In the genomic region with DNA sequence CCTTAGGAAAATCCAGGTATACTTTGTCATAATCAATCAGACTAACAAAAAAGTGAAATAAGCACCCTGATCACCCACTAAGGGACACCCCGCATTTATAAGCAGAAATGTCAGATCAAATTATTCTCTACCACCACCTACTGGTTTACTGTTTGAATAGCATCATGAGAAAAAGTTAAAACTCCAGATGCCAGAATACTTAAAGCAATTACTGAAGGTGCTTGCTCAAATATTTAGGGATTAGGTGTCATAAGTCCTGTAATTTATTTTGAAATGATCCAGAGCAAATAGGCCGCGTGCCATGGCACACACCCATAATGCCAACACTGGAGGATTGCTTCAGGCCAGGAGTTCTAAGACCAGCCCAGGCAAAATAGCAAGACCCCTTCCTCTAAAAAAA, we compare ENCODE assay signal across 1 cellular context.
TF ChIP-seq lines count a peak whose summit lies in the region.

No MANE protein-coding gene starts in this region.

TF ChIP-seq in H1, 55 proteins besides CTCF, POLR2A, EP300 and RAD21:
- 0 out of 4 replicates have a peak, but pooled peaks of 1 of the 2 experiments have one; percentile 32 for TF ChIP-seq SIN3A (conservative IDR thresholded peaks at IDR 0.05 in 1 of 2, IDR thresholded peaks at IDR 0.05 in 1 of 2; ENCODE audit: low read depth in 1 of 2, low read length in 2 of 2)
- TF ChIP-seq BRCA1 (IDR thresholded peaks at IDR 0.05; ENCODE audit: low read depth, low read length): peak; percentile 13; the same call in 1 of the 2 replicates
- no peak for TF ChIP-seq SP1 (IDR thresholded peaks at IDR 0.05; ENCODE audit: low read depth, low read length)
